In genomic region chr14:50668008-50668851, GRCh38 we compare ENCODE assay signal across 1 cellular context.
TF ChIP-seq lines count a peak whose summit lies in the region.

TSS of gene SAV1 (minus strand) at chr14:50668306. CDS start at chr14:50667967, 339 bp downstream.

TF ChIP-seq in SK-N-SH treated with all-trans-retinoic acid at 6 μM for 48 hours, 23 proteins besides CTCF, POLR2A, EP300 and RAD21 (continued from another document):
- peak; percentile 99 for TF ChIP-seq RARB (CRISPR knock-in tag; IDR thresholded peaks at IDR 0.05)
